In genomic region chr12:119877639-119877948, GRCh38 we compare ENCODE assay signal across 8 cellular contexts. TPM values are rescaled to one million over a fixed set of nuclear protein-coding genes. Genes with fewer than 3 reads are reported as not detected.
DNase-seq lines count a peak whose midpoint lies in the region; ATAC-seq and TF ChIP-seq lines count a peak whose summit lies in the region.

No MANE protein-coding gene starts in this region.

- H3K27me3 Mint-ChIP-seq in endodermal cell (ENCODE audit: insufficient read depth), result no peaks in the 10 kb centered on the region

- H3K4me3 Mint-ChIP-seq in endodermal cell, result peak overlapping the region; percentile 77

- intact Hi-C loops in prostate gland (cut with DNase I), result no loop called here

- TF ChIP-seq CTCF in LNCaP clone FGC (IDR thresholded peaks at IDR 0.05; ENCODE audit: control insufficient read depth, extremely low read depth, insufficient read depth) (no peak), endodermal cell (conservative IDR thresholded peaks at IDR 0.05) (no peak), prostate gland (IDR thresholded peaks at IDR 0.05) (no peak), GM13977 (IDR thresholded peaks at IDR 0.05; ENCODE audit: extremely low read depth, insufficient read depth, missing control alignments) (no peak)

- ATAC-seq in GM19043 (IDR thresholded peaks at IDR 0.05; ENCODE audit: low read depth, unreplicated experiment) (peak; percentile 55), GM21360 (IDR thresholded peaks at IDR 0.05; ENCODE audit: unreplicated experiment) (no peak)

- H3K27ac ChIP-seq in endodermal cell (ENCODE audit: low read depth, low read length), result no peak overlapping the region
- no peak overlapping the region for H3K27ac ChIP-seq in prostate gland

- no peaks in the 10 kb centered on the region for H3K4me1 ChIP-seq in endodermal cell (ENCODE audit: control insufficient read depth, insufficient read depth, low read length)
- H3K4me1 ChIP-seq in prostate gland (replicated peaks), result no peaks in the 10 kb centered on the region

- H3K9me3 ChIP-seq in endodermal cell (ENCODE audit: control insufficient read depth, low read length) (no peaks in the 10 kb centered on the region), prostate gland (no peaks in the 10 kb centered on the region)

- TF ChIP-seq POLR2A in prostate gland (IDR thresholded peaks at IDR 0.05), result no peak

- H3K36me3 ChIP-seq in endodermal cell (ENCODE audit: control insufficient read depth, insufficient read depth, low read length), result peaks cover 20% of the 10 kb centered on the region
- H3K36me3 ChIP-seq in prostate gland, result no peaks in the 10 kb centered on the region

- DNase-seq in LNCaP clone FGC (ENCODE audit: low read depth) (no peak), endodermal cell (no peak), prostate gland (ENCODE audit: low spot score) (no peak), GM13977 (ENCODE audit: low spot score) (no peak)
- DNase-seq in activated CD4-positive, CD25-positive, alpha-beta regulatory T cell treated with anti-CD3 and anti-CD28 coated beads, Interleukin-2, amount 50 U/mL, for 72 hours, result no peak
- DNase-seq in activated CD8-positive, alpha-beta memory T cell treated with anti-CD3 and anti-CD28 coated beads, Interleukin-2, amount 50 U/mL, for 48 hours, result no peak

- H3K36me3 Mint-ChIP-seq in endodermal cell (ENCODE audit: low read depth), result peaks cover 12% of the 10 kb centered on the region

- peak overlapping the region; percentile 97 for H3K4me3 ChIP-seq in LNCaP clone FGC (ENCODE audit: low read depth, low read length)
- H3K4me3 ChIP-seq in endodermal cell (ENCODE audit: low read length), result peak overlapping the region; percentile 96
- peak overlapping the region; percentile 60 to 63 for H3K4me3 ChIP-seq in prostate gland

- WGBS in endodermal cell (ENCODE audit: insufficient coverage in 1 of 2, insufficient read length in 1 of 2), 2 experiments, result 50 to 100% methylated on average over 1 to 4 of the region's 4 CpGs
- 29% methylated on average over 4 of the region's 4 CpGs for WGBS in prostate gland

- in situ Hi-C loops in GM13977 (cut with MboI; ENCODE audit: low pct_unique_long_range_greater_than_20kb, low sequenced_read_pairs, unreplicated experiment), result no loop called here

- H3K9me3 Mint-ChIP-seq in endodermal cell, result no peaks in the 10 kb centered on the region

- peaks cover 5% of the 10 kb centered on the region for H3K27me3 ChIP-seq in endodermal cell (ENCODE audit: control insufficient read depth, insufficient read depth, low read length, poor library complexity, severe bottlenecking)
- no peaks in the 10 kb centered on the region for H3K27me3 ChIP-seq in prostate gland (replicated peaks; ENCODE audit: insufficient read depth)

- H3K9ac ChIP-seq in endodermal cell (ENCODE audit: extremely low read depth, low read length, poor library complexity, severe bottlenecking), result no peak overlapping the region

- H3K4me1 Mint-ChIP-seq in endodermal cell, result peaks cover 12% of the 10 kb centered on the region

- peak overlapping the region; percentile 83 for H3K27ac Mint-ChIP-seq in endodermal cell

RNA-seq across cellular contexts. Expression of gene CIT, which starts 0.5 kb away (rescaled TPM):
- 10 to 100 TPM; 57.3 to 79.1 TPM for total RNA-seq in endodermal cell
- polyA plus RNA-seq in endodermal cell (2013, experiment 1 of 2), result 38.3 TPM
- 44.6 TPM for polyA plus RNA-seq in endodermal cell (2013, experiment 2 of 2)
- 10 to 100 TPM in 1 of 2 donors, 1 to 10 TPM in 1; 2.6 to 13.1 TPM for total RNA-seq in prostate gland

Comparison
In these comparisons a context has a peak if more than half of its experiments do, and no peak if none do; other contexts are left out.
1. RNA of gene CIT, which starts 0.5 kb away (total RNA-seq): 57.3 to 79.1 TPM in endodermal cell; 2.6 to 13.1 TPM in prostate gland; every median in the first group is over 4 times any median in the second.
2. Peak in every context shown above with its lines, with median percentiles within 50 percentile points of each other: H3K4me3 ChIP-seq.